16 cellular contexts compared by ENCODE assay signal in genomic region chr21:33551664-33552063, GRCh38. TPM values are rescaled to one million over a fixed set of nuclear protein-coding genes. Genes with fewer than 3 reads are reported as not detected.
A peak's percentile ranks its signal among the peaks of the same experiment; 100 is the strongest.
DNase-seq lines count a peak whose midpoint lies in the region; ATAC-seq, FAIRE-seq and TF ChIP-seq lines count a peak whose summit lies in the region.
"Had no signal": no experiment of that assay in that cellular context is flagged by ENCODE, and none has a peak within 500 bp of the region (broad histone marks: within the 10 kb centered on the region; RNA-seq: fewer than 3 reads in every experiment).

No MANE protein-coding gene starts in this region.

- H3K23ac ChIP-seq in H1 (ENCODE audit: insufficient read length) = no peak overlapping the region

- H3K56ac ChIP-seq in H1 (replicated peaks; ENCODE audit: insufficient read length, low read depth, low read length) = no peak overlapping the region

- no peak overlapping the region for H2BK15ac ChIP-seq in H1 (ENCODE audit: low read length)

- H3K4me3 ChIP-seq in DND-41 (ENCODE audit: low read depth in 1 of 2, low read length in 2 of 2) = no peak overlapping the region
- H3K4me3 ChIP-seq in GM12878 = no peak overlapping the region
- no peak overlapping the region for H3K4me3 ChIP-seq in H1 (ENCODE audit: extremely low read depth in 1 of 4, insufficient read depth in 2 of 4, low read depth in 3 of 4, low read length in 4 of 4)

- SMC1A ChIA-PET in GM12878 (lab: Charles Lee; ENCODE audit: uncharacterized antibody, unreplicated experiment) = interaction anchor here (0.6 to 1.2 kb wide), 3 partner anchors 9 to 22 kb away, joined by 3 to 6 read pairs (median 4); partner anchors contain the start of gene SON

- H3K9me3 Mint-ChIP-seq in CD4-positive, alpha-beta T cell = no peaks in the 10 kb centered on the region
- H3K9me3 Mint-ChIP-seq: CD8-positive, alpha-beta T cell had no signal

- H3K79me1 ChIP-seq in H1 (ENCODE audit: low read depth, low read length) = peaks cover 16% of the 10 kb centered on the region

- no TSS peak for BruUV-seq in GM12878 (replicated peaks; lab: Mats Ljungman, UMichigan)

- H3K14ac ChIP-seq in H1 (ENCODE audit: insufficient read length) = no peak overlapping the region

- H3K9ac ChIP-seq in DND-41 (ENCODE audit: low read depth, low read length) (no peak overlapping the region), GM12878 (ENCODE audit: control insufficient read depth, insufficient read depth, low read length) (no peak overlapping the region), H1 (replicated peaks in 1 of 4; ENCODE audit: extremely low read depth in 1 of 4, low read depth in 3 of 4, low read length in 3 of 4) (no peak overlapping the region)

- TF ChIP-seq CTCF in CD4-positive, alpha-beta T cell (IDR thresholded peaks at IDR 0.05) = no peak
- TF ChIP-seq CTCF in DND-41 (IDR thresholded peaks at IDR 0.05; ENCODE audit: borderline replicate concordance, extremely low read depth, low read length, poor library complexity, severe bottlenecking) (no peak), GM12878 (IDR thresholded peaks at IDR 0.05 in 2 of 3, conservative IDR thresholded peaks at IDR 0.05 in 1 of 3; ENCODE audit: control insufficient read depth in 2 of 3, extremely low read depth in 1 of 3, insufficient read depth in 1 of 3, low read depth in 3 of 3, low read length in 3 of 3) (no peak), H1 (IDR thresholded peaks at IDR 0.05; ENCODE audit: control extremely low read depth in 1 of 3, insufficient read depth in 1 of 3, low read depth in 1 of 3, low read length in 3 of 3) (no peak), foreskin keratinocyte (conservative IDR thresholded peaks at IDR 0.05) (no peak)

- no peak; the same call in 1 of the 2 replicates for TF ChIP-seq POLR2A in GM12878 (IDR thresholded peaks at IDR 0.05; ENCODE audit: low read depth, low read length)
- TF ChIP-seq POLR2A in H1 (IDR thresholded peaks at IDR 0.05; ENCODE audit: control extremely low read depth in 1 of 2, low read depth in 2 of 2, low read length in 2 of 2) = peak; percentile 4 to 28; a peak in 1 of 3 replicates

- POLR2A ChIA-PET in CD4-positive, alpha-beta T cell (lab: Charles Lee) = interaction anchor here (1.6 kb wide), 1 partner anchor 9 kb away, joined by 17 read pairs; the partner anchor contains the start of genes GART and SON
- POLR2A ChIA-PET in GM12878 (lab: Charles Lee) (no interaction called here), H1 (lab: Charles Lee; ENCODE audit: partially characterized antibody) (interaction anchor here (0.6 to 3.0 kb wide), 16 partner anchors 9 to 55 kb away, joined by 3 to 25 read pairs (median 3); partner anchors contain the start of genes DONSON, GART and SON)

- H3K23me2 ChIP-seq in H1 (ENCODE audit: low read depth, low read length) = no peaks in the 10 kb centered on the region

- in situ Hi-C loops in GM12878 (cut with MboI) = no loop called here

- H4K20me1 ChIP-seq in DND-41 (ENCODE audit: insufficient read depth, low read length) (peaks cover 77% of the 10 kb centered on the region), GM12878 (ENCODE audit: control insufficient read depth, insufficient read depth) (peaks cover 2% of the 10 kb centered on the region), H1 (replicated peaks in 1 of 2; ENCODE audit: control insufficient read depth in 1 of 2, insufficient read depth in 2 of 2, low read length in 2 of 2) (peaks cover 32 to 44% of the 10 kb centered on the region in 2 experiments)

- H3K4me1 ChIP-seq in DND-41 (ENCODE audit: insufficient read depth, low read length) = peaks cover 46% of the 10 kb centered on the region
- H3K4me1 ChIP-seq in GM12878 (ENCODE audit: control insufficient read depth, insufficient read depth, low read length) = no peaks in the 10 kb centered on the region
- H3K4me1 ChIP-seq in H1 (replicated peaks in 1 of 4; ENCODE audit: control insufficient read depth in 3 of 4, insufficient read depth in 4 of 4, low read length in 3 of 4) = no peaks in the 10 kb centered on the region
- no peaks in the 10 kb centered on the region for H3K4me1 ChIP-seq in foreskin keratinocyte
- H3K4me1 ChIP-seq: Caco-2 had no signal

- no peaks in the 10 kb centered on the region for H3K27me3 ChIP-seq in CD4-positive, alpha-beta T cell (ENCODE audit: control insufficient read depth, insufficient read depth, low read length)
- H3K27me3 ChIP-seq in DND-41 (ENCODE audit: insufficient read depth, low read length, poor library complexity) = no peaks in the 10 kb centered on the region
- H3K27me3 ChIP-seq in GM12878 (replicated peaks in 1 of 2; ENCODE audit: control insufficient read depth in 2 of 2, insufficient read depth in 2 of 2, low read length in 1 of 2) = no peaks in the 10 kb centered on the region
- H3K27me3 ChIP-seq in H1 (replicated peaks in 1 of 4; ENCODE audit: control insufficient read depth in 3 of 4, extremely low read depth in 1 of 4, insufficient read depth in 3 of 4, low read length in 3 of 4) = no peaks in the 10 kb centered on the region
- no peaks in the 10 kb centered on the region for H3K27me3 ChIP-seq in foreskin keratinocyte

- H2AFZ ChIP-seq in DND-41 (ENCODE audit: low read depth, low read length) = no peak overlapping the region
- H2AFZ ChIP-seq in GM12878 (ENCODE audit: control insufficient read depth, low read depth, low read length) = no peak overlapping the region
- no peak overlapping the region for H2AFZ ChIP-seq in H1 (ENCODE audit: low read length)

- no peak overlapping the region for H3K4ac ChIP-seq in H1 (replicated peaks; ENCODE audit: insufficient read length, low read depth, low read length)

- peaks cover 53% of the 10 kb centered on the region for H3K4me1 Mint-ChIP-seq in CD4-positive, alpha-beta T cell (ENCODE audit: low read depth)

- DNase-seq in CD4-positive, alpha-beta T cell = no peak
- DNase-seq in DND-41 = no peak
- DNase-seq in GM12878 (ENCODE audit: low read depth, low spot score) = no peak
- DNase-seq in H1 (ENCODE audit: low read depth in 1 of 2, low spot score in 2 of 2) = no peak
- no peak for DNase-seq in SHP77 treated with DMSO at 0.1 percent for 48 hours (lab: John Stamatoyannopoulos, UW)
- no peak for DNase-seq in SW480 (ENCODE audit: low spot score)
- no peak for DNase-seq in foreskin keratinocyte
- DNase-seq: C1 segment of cervical spinal cord; Caco-2; CD8-positive, alpha-beta T cell; DMS153; GDM1; GOT3; H7; HCEC 1CT had no signal

- H3K18ac ChIP-seq in H1 (ENCODE audit: extremely low read depth, low read length) = no peak overlapping the region

- H3K36me3 Mint-ChIP-seq in CD4-positive, alpha-beta T cell (ENCODE audit: low read depth) = peaks cover 96% of the 10 kb centered on the region

- H2BK5ac ChIP-seq in H1 (ENCODE audit: low read depth, low read length) = no peak overlapping the region

- no peak overlapping the region for H2BK12ac ChIP-seq in H1 (ENCODE audit: low read depth, low read length)

- H3K27me3 Mint-ChIP-seq in CD4-positive, alpha-beta T cell = no peaks in the 10 kb centered on the region

- CTCF ChIA-PET in CD4-positive, alpha-beta T cell (lab: Charles Lee) = interaction anchor here (0.6 to 1.3 kb wide), 2 partner anchors 21 to 54 kb away, joined by 3 to 6 read pairs; no protein-coding TSS in a partner anchor
- CTCF ChIA-PET in GM12878 (lab: Yijun Ruan, JAX) (interaction anchor here (0.6 to 1.4 kb wide), 2 partner anchors 19 to 54 kb away, joined by 3 to 4 read pairs; no protein-coding TSS in a partner anchor), H1 (lab: Charles Lee; ENCODE audit: partially characterized antibody) (interaction anchor here (1.6 kb wide), 1 partner anchor 9 kb away, joined by 3 read pairs; the partner anchor contains the start of gene SON)

- FAIRE-seq in GM12878 (lab: Jason Lieb, UNC) (no peak), H1 (lab: Jason Lieb, UNC) (no peak)
- FAIRE-seq: GM12892 had no signal

- no peak overlapping the region for H2BK20ac ChIP-seq in H1 (ENCODE audit: low read length)

- H3K9me3 ChIP-seq in CD4-positive, alpha-beta T cell (ENCODE audit: control insufficient read depth, low read length) = no peaks in the 10 kb centered on the region
- no peaks in the 10 kb centered on the region for H3K9me3 ChIP-seq in DND-41 (ENCODE audit: insufficient read depth, low read length, severe bottlenecking)
- H3K9me3 ChIP-seq in GM12878 (replicated peaks; ENCODE audit: control insufficient read depth, insufficient read depth, low read length) = peaks cover 21% of the 10 kb centered on the region; the same call in 2 of the 3 replicates
- no peaks in the 10 kb centered on the region for H3K9me3 ChIP-seq in H1 (ENCODE audit: insufficient read depth in 2 of 2, low read depth in 1 of 2, low read length in 1 of 2)
- H3K9me3 ChIP-seq: Caco-2 had no signal

- no peak overlapping the region for H3K27ac ChIP-seq in CD4-positive, alpha-beta T cell (ENCODE audit: low read depth, low read length)
- H3K27ac ChIP-seq in DND-41 (ENCODE audit: low read length) (no peak overlapping the region), GM12878 (ENCODE audit: control insufficient read depth, insufficient read depth) (no peak overlapping the region), H1 (ENCODE audit: low read depth, low read length) (no peak overlapping the region), foreskin keratinocyte (no peak overlapping the region)

- H3K36me3 ChIP-seq in DND-41 (ENCODE audit: insufficient read depth, low read length) (peaks cover 96% of the 10 kb centered on the region), GM12878 (ENCODE audit: control insufficient read depth in 2 of 2, insufficient read depth in 2 of 2, low read length in 1 of 2) (peaks cover 40 to 63% of the 10 kb centered on the region in 2 experiments), H1 (ENCODE audit: control insufficient read depth in 2 of 4, insufficient read depth in 4 of 4, low read length in 3 of 4) (peaks cover 51 to 96% (median 73%) of the 10 kb centered on the region in 4 experiments)

- H3K4me2 ChIP-seq in DND-41 (ENCODE audit: insufficient read depth, low read length) (peak overlapping the region; percentile 28; the same call in 1 of the 2 replicates), GM12878 (ENCODE audit: control insufficient read depth, insufficient read depth) (no peak overlapping the region), H1 (ENCODE audit: insufficient read depth in 1 of 2, low read depth in 2 of 2, low read length in 2 of 2) (no peak overlapping the region)

- H4K5ac ChIP-seq in H1 (ENCODE audit: insufficient read length, low read depth, low read length) = no peak overlapping the region

- H3K27ac Mint-ChIP-seq in CD4-positive, alpha-beta T cell = peak overlapping the region; percentile 51
- H3K27ac Mint-ChIP-seq: CD8-positive, alpha-beta T cell had no signal

- TF ChIP-seq RAD21 in GM12878 (IDR thresholded peaks at IDR 0.05; ENCODE audit: insufficient read depth, low read depth, low read length) (no peak), H1 (IDR thresholded peaks at IDR 0.05 in 1 of 2, conservative IDR thresholded peaks at IDR 0.05 in 1 of 2; ENCODE audit: low read depth in 2 of 2, low read length in 2 of 2) (no peak)

- no peak overlapping the region for H2AK5ac ChIP-seq in H1 (ENCODE audit: low read depth, low read length)

- no peak overlapping the region for H4K8ac ChIP-seq in H1 (ENCODE audit: extremely low read depth, insufficient read depth, low read length)

- H2BK120ac ChIP-seq in H1 (replicated peaks; ENCODE audit: low read depth, low read length) = no peak overlapping the region

- no peak overlapping the region for H3K4me3 Mint-ChIP-seq in CD4-positive, alpha-beta T cell
- H3K4me3 Mint-ChIP-seq: CD8-positive, alpha-beta T cell had no signal

- WGBS in GM12878 (ENCODE audit: insufficient coverage, insufficient replicate concordance, low lambda C conversion rate, missing lambda C conversion rate) = 100% methylated on average over 2 of the region's 2 CpGs
- 94% methylated on average over 2 of the region's 2 CpGs; no CpG with 5 or more reads in 1 of the 2 experiments for WGBS in H1 (ENCODE audit: extremely low coverage in 1 of 2, insufficient coverage in 1 of 2, insufficient read length in 1 of 2, insufficient replicate concordance in 2 of 2, low coverage in 1 of 2, low lambda C conversion rate in 2 of 2, missing lambda C conversion rate in 1 of 2), 2 experiments

- intact Hi-C loops in CD4-positive, alpha-beta T cell (cut with DNase I, micrococcal nuclease) = no loop called here
- intact Hi-C loops in GM12878 (cut with micrococcal nuclease; ENCODE audit: unreplicated experiment) = no loop called here

- RAD21 ChIA-PET in GM12878 (lab: Charles Lee; ENCODE audit: unreplicated experiment) = no interaction called here

- TF ChIP-seq EP300 in GM12878 (IDR thresholded peaks at IDR 0.05; ENCODE audit: borderline replicate concordance in 1 of 2, control insufficient read depth in 1 of 2, low read depth in 2 of 2, low read length in 2 of 2) = no peak
- no peak for TF ChIP-seq EP300 in H1 (IDR thresholded peaks at IDR 0.05; ENCODE audit: borderline replicate concordance in 1 of 2, low read depth in 2 of 2, low read length in 2 of 2)

- no peak overlapping the region for H4K91ac ChIP-seq in H1 (replicated peaks; ENCODE audit: insufficient read length, low read length)

- no peak for ATAC-seq in CD4-positive, alpha-beta T cell (ENCODE audit: poor library complexity)
- no peak for ATAC-seq in DND-41 (ENCODE audit: insufficient read depth, low read depth)
- ATAC-seq in GM12878 = no peak
- no peak for ATAC-seq in foreskin keratinocyte

- H3K79me2 ChIP-seq in DND-41 (ENCODE audit: insufficient read depth, low read length) (peaks cover 98% of the 10 kb centered on the region), GM12878 (ENCODE audit: control insufficient read depth, insufficient read depth, low read length) (peaks cover 88% of the 10 kb centered on the region), H1 (ENCODE audit: control insufficient read depth in 1 of 2, insufficient read depth in 2 of 2, low read length in 2 of 2) (peaks cover 54 to 96% of the 10 kb centered on the region in 2 experiments)

RNA-seq across cellular contexts. Expression of gene SON, which starts 8.8 kb away (rescaled TPM):
- total RNA-seq in CD4-positive, alpha-beta T cell = 100 to 1,000 TPM; 420 to 438 TPM
- 294 and 296 TPM in 2 replicates for total RNA-seq in GM12878 (2013; cell fraction: nucleolus; rRNA removed)
- total RNA-seq in GM12878 (2014; rRNA removed) (130 and 146 TPM in 2 replicates), GM12878 (2014; rRNA removed; fragmentation: Illumina TruSeq; extraction: Trizol) (122 and 133 TPM in 2 replicates), GM12878 (2021) (250 and 270 TPM in 2 replicates), foreskin keratinocyte (145 and 158 TPM in 2 replicates)
- polyA plus RNA-seq in GM12878 (2011; ENCODE audit: low read depth) = 119 TPM
- polyA plus RNA-seq in GM12878 (2011; rRNA removed) (94.8 and 95.7 TPM in 2 replicates), GM12878 (2014; fragmentation: Illumina TruSeq; extraction: Trizol) (232 and 307 TPM in 2 replicates), GM12878 (2014; fragmentation: Nextera tagmentation; extraction: Ambion mirVana) (100 to 1,000 TPM; 418 to 788 TPM), GM12878 (2014; rRNA removed) (113 and 131 TPM in 2 replicates), GM12878 (2016; fragmentation: Nextera tagmentation; extraction: Ambion mirVana) (100 to 1,000 TPM; 462 to 491 TPM), H1 (2011; rRNA removed) (113 and 122 TPM in 2 replicates), foreskin keratinocyte (96.8 and 98.1 TPM in 2 replicates)
- polyA plus RNA-seq in GM12878 (2011; cell fraction: cytosol; rRNA removed) = 79.8 and 109 TPM in 2 replicates
- polyA plus RNA-seq in GM12878 (2011; cell fraction: nucleus; rRNA removed) = 266 and 369 TPM in 2 replicates
- 145 and 206 TPM in 2 replicates for polyA plus RNA-seq in GM12878 (2012)
- 196 and 218 TPM in 2 replicates for polyA minus RNA-seq in GM12878 (2011; rRNA and poly(A)+ RNA removed)
- polyA minus RNA-seq in GM12878 (2011; cell fraction: cytosol; rRNA and poly(A)+ RNA removed) = 76.0 and 102 TPM in 2 replicates
- polyA minus RNA-seq in GM12878 (2011; cell fraction: nucleus; rRNA and poly(A)+ RNA removed) = 107 and 132 TPM in 2 replicates
- total RNA-seq in H1 (2021; fragmentation: NEBNext Ultra II Directional; extraction: Animal tissue kit (Norgen Biotek cat#: 25700)) = 270 and 274 TPM in 2 replicates
- 90.3 TPM for polyA plus RNA-seq in H1 (2011; cell fraction: cytosol; rRNA removed)
- polyA plus RNA-seq in H1 (2011; cell fraction: nucleus; rRNA removed) = 187 TPM
- polyA plus RNA-seq in H1 (2012, experiment 1 of 2) = 131 to 257 TPM (median 167 TPM) in 4 replicates
- polyA plus RNA-seq in H1 (2012, experiment 2 of 2) = 17.8 TPM
- 114 TPM for polyA plus RNA-seq in H1 (2013, experiment 1 of 2)
- polyA plus RNA-seq in H1 (2013, experiment 2 of 2) = 94.2 TPM
- polyA minus RNA-seq in H1 (2011; rRNA and poly(A)+ RNA removed) = 310 and 447 TPM in 2 replicates
- polyA minus RNA-seq in H1 (2011; cell fraction: cytosol; rRNA and poly(A)+ RNA removed) = 151 TPM
- 237 TPM for polyA minus RNA-seq in H1 (2011; cell fraction: nucleus; rRNA and poly(A)+ RNA removed)

RNA-seq across cellular contexts. Expression of gene GART, which starts 9.7 kb away (rescaled TPM):
- total RNA-seq in CD4-positive, alpha-beta T cell = 10 to 100 TPM; 21.8 to 25.5 TPM
- total RNA-seq in GM12878 (2013; cell fraction: nucleolus; rRNA removed) = 305 and 315 TPM in 2 replicates
- total RNA-seq in GM12878 (2014; rRNA removed) (96.6 and 104 TPM in 2 replicates), GM12878 (2014; rRNA removed; fragmentation: Illumina TruSeq; extraction: Trizol) (115 and 116 TPM in 2 replicates), GM12878 (2021) (142 and 145 TPM in 2 replicates), foreskin keratinocyte (122 and 131 TPM in 2 replicates)
- polyA plus RNA-seq in GM12878 (2011; ENCODE audit: low read depth) = 39.3 TPM
- polyA plus RNA-seq in GM12878 (2011; rRNA removed) (44.7 and 52.5 TPM in 2 replicates), GM12878 (2014; fragmentation: Illumina TruSeq; extraction: Trizol) (150 and 157 TPM in 2 replicates), GM12878 (2014; fragmentation: Nextera tagmentation; extraction: Ambion mirVana) (10 to 100 TPM; 74.8 to 80.3 TPM), GM12878 (2014; rRNA removed) (64.0 and 68.3 TPM in 2 replicates), GM12878 (2016; fragmentation: Nextera tagmentation; extraction: Ambion mirVana) (100 to 1,000 TPM; 177 to 178 TPM), H1 (2011; rRNA removed) (20.6 and 23.1 TPM in 2 replicates), foreskin keratinocyte (45.3 and 55.6 TPM in 2 replicates)
- polyA plus RNA-seq in GM12878 (2011; cell fraction: cytosol; rRNA removed) = 29.1 and 34.3 TPM in 2 replicates
- polyA plus RNA-seq in GM12878 (2011; cell fraction: nucleus; rRNA removed) = 54.0 and 74.7 TPM in 2 replicates
- 39.5 and 49.2 TPM in 2 replicates for polyA plus RNA-seq in GM12878 (2012)
- polyA minus RNA-seq in GM12878 (2011; rRNA and poly(A)+ RNA removed) = 35.4 and 42.8 TPM in 2 replicates
- polyA minus RNA-seq in GM12878 (2011; cell fraction: cytosol; rRNA and poly(A)+ RNA removed) = 21.5 and 28.3 TPM in 2 replicates
- polyA minus RNA-seq in GM12878 (2011; cell fraction: nucleus; rRNA and poly(A)+ RNA removed) = 31.3 and 44.2 TPM in 2 replicates
- 231 TPM in 2 replicates for total RNA-seq in H1 (2021; fragmentation: NEBNext Ultra II Directional; extraction: Animal tissue kit (Norgen Biotek cat#: 25700))
- 32.4 TPM for polyA plus RNA-seq in H1 (2011; cell fraction: cytosol; rRNA removed)
- 34.4 TPM for polyA plus RNA-seq in H1 (2011; cell fraction: nucleus; rRNA removed)
- polyA plus RNA-seq in H1 (2012, experiment 1 of 2) = 102 to 135 TPM (median 114 TPM) in 4 replicates
- polyA plus RNA-seq in H1 (2012, experiment 2 of 2) = 31.4 TPM
- polyA plus RNA-seq in H1 (2013, experiment 1 of 2) = 104 TPM
- polyA plus RNA-seq in H1 (2013, experiment 2 of 2) = 101 TPM
- polyA minus RNA-seq in H1 (2011; rRNA and poly(A)+ RNA removed) = 44.5 and 61.3 TPM in 2 replicates
- polyA minus RNA-seq in H1 (2011; cell fraction: cytosol; rRNA and poly(A)+ RNA removed) = 44.6 TPM
- 64.5 TPM for polyA minus RNA-seq in H1 (2011; cell fraction: nucleus; rRNA and poly(A)+ RNA removed)

RNA-seq across cellular contexts. Expression of gene DONSON, which starts 36.8 kb away (rescaled TPM):
- 10 to 100 TPM; 11.9 to 13.5 TPM for total RNA-seq in CD4-positive, alpha-beta T cell
- total RNA-seq in GM12878 (2013; cell fraction: nucleolus; rRNA removed) = 25.2 and 30.0 TPM in 2 replicates
- total RNA-seq in GM12878 (2014; rRNA removed) (28.1 and 29.1 TPM in 2 replicates), GM12878 (2014; rRNA removed; fragmentation: Illumina TruSeq; extraction: Trizol) (36.3 and 39.1 TPM in 2 replicates), GM12878 (2021) (21.6 and 23.4 TPM in 2 replicates), foreskin keratinocyte (30.0 and 31.2 TPM in 2 replicates)
- 17.2 TPM for polyA plus RNA-seq in GM12878 (2011; ENCODE audit: low read depth)
- polyA plus RNA-seq in GM12878 (2011; rRNA removed) (51.2 and 72.5 TPM in 2 replicates), GM12878 (2014; fragmentation: Illumina TruSeq; extraction: Trizol) (40.5 and 51.2 TPM in 2 replicates), GM12878 (2014; fragmentation: Nextera tagmentation; extraction: Ambion mirVana) (10 to 100 TPM; 13.6 to 25.8 TPM), GM12878 (2014; rRNA removed) (23.7 and 26.7 TPM in 2 replicates), GM12878 (2016; fragmentation: Nextera tagmentation; extraction: Ambion mirVana) (10 to 100 TPM; 47.3 to 49.3 TPM), H1 (2011; rRNA removed) (14.0 and 21.9 TPM in 2 replicates), foreskin keratinocyte (19.5 and 23.3 TPM in 2 replicates)
- polyA plus RNA-seq in GM12878 (2011; cell fraction: cytosol; rRNA removed) = 24.8 and 27.8 TPM in 2 replicates
- 37.1 and 44.0 TPM in 2 replicates for polyA plus RNA-seq in GM12878 (2011; cell fraction: nucleus; rRNA removed)
- polyA plus RNA-seq in GM12878 (2012) = 27.8 and 39.7 TPM in 2 replicates
- 32.1 and 37.0 TPM in 2 replicates for polyA minus RNA-seq in GM12878 (2011; rRNA and poly(A)+ RNA removed)
- polyA minus RNA-seq in GM12878 (2011; cell fraction: cytosol; rRNA and poly(A)+ RNA removed) = 11.6 and 16.0 TPM in 2 replicates
- 12.9 and 14.5 TPM in 2 replicates for polyA minus RNA-seq in GM12878 (2011; cell fraction: nucleus; rRNA and poly(A)+ RNA removed)
- 27.9 and 32.5 TPM in 2 replicates for total RNA-seq in H1 (2021; fragmentation: NEBNext Ultra II Directional; extraction: Animal tissue kit (Norgen Biotek cat#: 25700))
- 23.0 TPM for polyA plus RNA-seq in H1 (2011; cell fraction: cytosol; rRNA removed)
- 18.1 TPM for polyA plus RNA-seq in H1 (2011; cell fraction: nucleus; rRNA removed)
- 27.4 to 45.2 TPM (median 30.4 TPM) in 4 replicates for polyA plus RNA-seq in H1 (2012, experiment 1 of 2)
- polyA plus RNA-seq in H1 (2012, experiment 2 of 2) = 6.0 TPM
- 21.5 TPM for polyA plus RNA-seq in H1 (2013, experiment 1 of 2)
- polyA plus RNA-seq in H1 (2013, experiment 2 of 2) = 21.8 TPM
- 34.4 and 42.3 TPM in 2 replicates for polyA minus RNA-seq in H1 (2011; rRNA and poly(A)+ RNA removed)
- 15.3 TPM for polyA minus RNA-seq in H1 (2011; cell fraction: cytosol; rRNA and poly(A)+ RNA removed)
- 19.4 TPM for polyA minus RNA-seq in H1 (2011; cell fraction: nucleus; rRNA and poly(A)+ RNA removed)
